In genomic region chr17:61460796-61461585, GRCh38 we compare ENCODE assay signal across 2 cellular contexts.
TF ChIP-seq lines count a peak whose summit lies in the region.

No MANE protein-coding gene starts in this region.

TF ChIP-seq in GM23338, 12 proteins besides CTCF, POLR2A, EP300 and RAD21:
- TF ChIP-seq EZH2 (IDR thresholded peaks at IDR 0.05; ENCODE audit: low read depth, unreplicated experiment) (peak; percentile 80), ETS1 (IDR thresholded peaks at IDR 0.05) (no peak)

TF ChIP-seq in H1, 55 proteins besides CTCF, POLR2A, EP300 and RAD21:
- TF ChIP-seq TCF12 (IDR thresholded peaks at IDR 0.05; ENCODE audit: low read depth, low read length) = no peak
- peak; percentile 24 for TF ChIP-seq RNF2 (IDR thresholded peaks at IDR 0.05; ENCODE audit: borderline replicate concordance, low read depth, low read length, missing control alignments, poor library complexity, severe bottlenecking)
- TF ChIP-seq HDAC6 (IDR thresholded peaks at IDR 0.05; ENCODE audit: low read depth, low read length) = no peak
- TF ChIP-seq ASH2L (IDR thresholded peaks at IDR 0.05; ENCODE audit: low read length) = no peak
- peak; percentile 31 for TF ChIP-seq EZH2 (IDR thresholded peaks at IDR 0.05; ENCODE audit: low read depth, low read length, severe bottlenecking)
- TF ChIP-seq SIX5 (IDR thresholded peaks at IDR 0.05; ENCODE audit: low read depth, low read length) = no peak
- no peak for TF ChIP-seq MAX (IDR thresholded peaks at IDR 0.05)
- no peak for TF ChIP-seq SIN3A (conservative IDR thresholded peaks at IDR 0.05 in 1 of 2, IDR thresholded peaks at IDR 0.05 in 1 of 2; ENCODE audit: low read depth in 1 of 2, low read length in 2 of 2)
